8 cellular contexts compared by ENCODE assay signal in the genomic region with DNA sequence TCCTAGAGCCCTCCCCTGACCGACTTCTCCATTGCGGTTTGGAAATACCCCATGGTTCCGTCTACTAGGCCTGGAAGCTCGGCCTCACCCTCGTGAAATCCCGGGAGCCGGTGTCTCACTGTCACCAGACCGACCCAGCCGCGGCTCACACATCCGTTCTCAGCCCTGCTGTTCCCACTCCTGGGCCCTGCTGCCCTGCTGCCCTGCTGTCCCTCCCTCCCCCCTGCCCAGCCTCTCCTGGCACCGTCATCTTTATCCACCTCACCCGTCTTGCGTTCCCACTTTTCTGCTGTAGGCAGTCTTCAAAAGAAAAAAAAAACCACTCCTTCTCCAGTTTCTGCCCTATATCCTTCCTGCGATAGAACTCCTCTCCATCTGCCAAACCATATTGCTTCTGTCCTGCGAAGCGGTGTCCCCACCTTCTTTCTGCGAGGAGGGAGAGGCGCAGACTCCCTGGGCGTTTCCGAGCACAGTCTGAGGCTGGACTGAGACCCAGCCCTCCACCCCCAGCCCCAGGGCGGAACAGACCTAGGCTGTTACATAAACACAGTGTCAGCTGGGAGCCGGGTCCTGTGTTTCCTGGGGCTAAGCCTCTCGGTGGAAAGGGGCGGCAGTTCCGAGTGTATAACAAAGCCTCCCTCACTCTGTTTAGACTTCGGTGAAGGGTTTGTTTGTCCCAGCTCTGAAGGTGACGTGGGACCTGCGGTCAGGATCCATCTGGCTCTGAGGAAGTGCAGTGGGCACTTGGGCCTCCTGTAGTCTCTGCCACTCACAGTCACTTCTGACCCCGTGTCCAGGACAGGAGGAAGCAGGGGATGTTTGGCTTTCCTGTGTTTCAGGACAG. TPM values are rescaled to one million over a fixed set of nuclear protein-coding genes. Genes with fewer than 3 reads are reported as not detected.
A peak's percentile ranks its signal among the peaks of the same experiment; 100 is the strongest.
DNase-seq lines count a peak whose midpoint lies in the region; ATAC-seq and TF ChIP-seq lines count a peak whose summit lies in the region.

No MANE protein-coding gene starts in this region.

- ATAC-seq in right lobe of liver, result peak; percentile 8 to 42 (median 30)

- H3K27ac ChIP-seq in right lobe of liver, result peak overlapping the region; percentile 68 to 84 (median 79)

- 10% methylated on average over 23 of the region's 30 CpGs for WGBS in right lobe of liver (ENCODE audit: insufficient coverage, low coverage, low lambda C conversion rate, missing lambda C conversion rate)

- peak; percentile 12 for TF ChIP-seq POLR2A in right lobe of liver (IDR thresholded peaks at IDR 0.05)

- peaks cover 0 to 40% (median 20%) of the 10 kb centered on the region in 4 donors for H3K4me1 ChIP-seq in right lobe of liver

- peak overlapping the region in 2 of 3 donors; percentile 71 to 73 for H3K4me3 ChIP-seq in right lobe of liver

- DNase-seq in COLO668 (lab: John Stamatoyannopoulos, UW; ENCODE audit: unreplicated experiment) (peak; percentile 67), NCI-H524 (lab: John Stamatoyannopoulos, UW) (peak; percentile 63 to 89), dedifferentiated amniotic fluid mesenchymal stem cell (ENCODE audit: extremely low spot score) (peak; percentile 54), right lobe of liver (peak; percentile 69 to 81 (median 75)), stromal cell of bone marrow (ENCODE audit: low read depth) (peak; percentile 79), germinal center (ENCODE audit: low spot score) (no peak), GOT3 (lab: John Stamatoyannopoulos, UW) (no peak)
- DNase-seq in activated CD4-positive, CD25-positive, alpha-beta regulatory T cell (lab: John Stamatoyannopoulos, UW), result no peak

- intact Hi-C loops in right lobe of liver (cut with DNase I), result no loop called here

- H3K36me3 ChIP-seq in right lobe of liver, result no peaks in the 10 kb centered on the region

- H3K9me3 ChIP-seq in right lobe of liver, result no peaks in the 10 kb centered on the region

- H3K27me3 ChIP-seq in right lobe of liver, result no peaks in the 10 kb centered on the region

- TF ChIP-seq CTCF in right lobe of liver (IDR thresholded peaks at IDR 0.05), result no peak

RNA-seq across cellular contexts. Expression of a gene that starts 2.8 kb away (rescaled TPM):
- 10 to 100 TPM; 36.3 to 44.3 (median 39.5) TPM for total RNA-seq in right lobe of liver

RNA-seq across cellular contexts. Expression of a gene that starts 5.8 kb away (rescaled TPM):
- 10 to 100 TPM; 27.7 to 63.1 (median 41.8) TPM for total RNA-seq in right lobe of liver

RNA-seq across cellular contexts. Expression of a gene that starts 8.5 kb away (rescaled TPM):
- 10 to 100 TPM; 33.4 to 48.8 (median 43.9) TPM for total RNA-seq in right lobe of liver

RNA-seq across cellular contexts. Expression of a gene that starts 29.7 kb away (rescaled TPM):
- total RNA-seq in right lobe of liver, result 100 to 1,000 TPM in 4 of 6 experiments, 10 to 100 TPM in 2; 74.0 to 140 (median 106) TPM

RNA-seq across cellular contexts. Expression of a gene that starts 31.4 kb away (rescaled TPM):
- 1 to 10 TPM; 5.0 to 9.6 (median 6.1) TPM for total RNA-seq in right lobe of liver

Comparison
In these comparisons a context has a peak if more than half of its experiments do, and no peak if none do; other contexts are left out.
1. DNase-seq: peak in COLO668 (single experiment), NCI-H524 (2 of 2), dedifferentiated amniotic fluid mesenchymal stem cell (single experiment), right lobe of liver (3 of 3) and stromal cell of bone marrow (single experiment); none in germinal center (single experiment), activated CD4-positive, CD25-positive, alpha-beta regulatory T cell (0 of 4) and GOT3 (single experiment).